14 cellular contexts compared by ENCODE assay signal in genomic region chr13:44302948-44303575, GRCh38.
DNase-seq lines count a peak whose midpoint lies in the region; ATAC-seq and TF ChIP-seq lines count a peak whose summit lies in the region.
"Had no signal": no experiment of that assay in that cellular context is flagged by ENCODE, and none has a peak within 500 bp of the region (broad histone marks: within the 10 kb centered on the region; RNA-seq: fewer than 3 reads in every experiment).

No MANE protein-coding gene starts in this region.

- H3K27me3 ChIP-seq in smooth muscle cell (ENCODE audit: low read depth) (no peaks in the 10 kb centered on the region), GM23248 (replicated peaks; ENCODE audit: insufficient read depth) (no peaks in the 10 kb centered on the region)

- H3F3A ChIP-seq in smooth muscle cell (ENCODE audit: low read depth), result peaks cover 18% of the 10 kb centered on the region
- peaks cover 4% of the 10 kb centered on the region; the same call in 1 of the 2 replicates for H3F3A ChIP-seq in GM23248 (ENCODE audit: insufficient read depth)

- H2AFZ ChIP-seq in smooth muscle cell (ENCODE audit: low read depth), result no peak overlapping the region
- no peak overlapping the region for H2AFZ ChIP-seq in GM23248

- in situ Hi-C loops in GM23248 (cut with MboI), result no loop called here

- H3K9me2 ChIP-seq in GM23248 (ENCODE audit: insufficient read depth), result no peaks in the 10 kb centered on the region

- H3K9ac ChIP-seq in smooth muscle cell (ENCODE audit: low read depth) (no peak overlapping the region), GM23248 (no peak overlapping the region)

- H3K27ac ChIP-seq in smooth muscle cell (ENCODE audit: low read depth), result peak overlapping the region; percentile 43
- no peak overlapping the region for H3K27ac ChIP-seq in GM23248

- DNase-seq in GM12865 (ENCODE audit: low read depth), result peak; percentile 15
- DNase-seq in fibroblast of the aortic adventitia (ENCODE audit: low read depth), result peak; percentile 90
- DNase-seq in smooth muscle cell (lab: John Stamatoyannopoulos, UW; ENCODE audit: unreplicated experiment), result peak; percentile 14
- DNase-seq in RKO (ENCODE audit: low spot score), result no peak
- no peak for DNase-seq in GM23248
- DNase-seq in EL, result no peak
- no peak for DNase-seq in DMS79 treated with DMSO at 0.1 percent for 48 hours (lab: John Stamatoyannopoulos, UW)
- DNase-seq: activated CD4-positive, alpha-beta T cell treated with anti-CD3 and anti-CD28 coated beads for 48 hours; activated naive CD8-positive, alpha-beta T cell treated with anti-CD3 and anti-CD28 coated beads, Interleukin-2, amount 50 U/mL, for 24 hours; activated T-cell treated with anti-CD3 and anti-CD28 coated beads, Interleukin-2, amount 50 U/mL, for 1 hour; natural killer cell; retina; stimulated activated CD4-positive, alpha-beta T cell treated with anti-CD3 and anti-CD28 coated beads, Interleukin-4, amount 100 ng/mL, for 1 hour had no signal

- H3K79me2 ChIP-seq in smooth muscle cell (ENCODE audit: low read depth) (no peaks in the 10 kb centered on the region), GM23248 (ENCODE audit: insufficient read depth) (no peaks in the 10 kb centered on the region)

- WGBS in smooth muscle cell (ENCODE audit: low lambda C conversion rate), result 18% methylated on average over 5 of the region's 5 CpGs
- WGBS in GM23248 (ENCODE audit: low coverage in 1 of 2, low lambda C conversion rate in 2 of 2, missing lambda C conversion rate in 2 of 2), 2 experiments, result 90 to 94% methylated on average over 5 of the region's 5 CpGs

- H3K9me3 ChIP-seq in smooth muscle cell (replicated peaks; ENCODE audit: low read depth) (no peaks in the 10 kb centered on the region), GM23248 (ENCODE audit: low read depth) (no peaks in the 10 kb centered on the region)

- peaks cover 26% of the 10 kb centered on the region for H3K4me1 ChIP-seq in smooth muscle cell (ENCODE audit: low read depth)
- H3K4me1 ChIP-seq in GM23248 (ENCODE audit: insufficient read depth), result peaks cover 19% of the 10 kb centered on the region

- H3K4me3 ChIP-seq in GM12865 (ENCODE audit: low read depth, low read length) (no peak overlapping the region), fibroblast of the aortic adventitia (ENCODE audit: low read depth, low read length) (no peak overlapping the region), smooth muscle cell (no peak overlapping the region), GM23248 (no peak overlapping the region)

- TF ChIP-seq CTCF in GM12865 (IDR thresholded peaks at IDR 0.05; ENCODE audit: insufficient read depth, low read depth, low read length, missing control alignments) (no peak), fibroblast of the aortic adventitia (IDR thresholded peaks at IDR 0.05; ENCODE audit: insufficient read depth, low read length) (no peak), smooth muscle cell (IDR thresholded peaks at IDR 0.05; ENCODE audit: borderline replicate concordance, insufficient read depth, poor library complexity, severe bottlenecking) (no peak)

- ATAC-seq in SK-N-SH treated with all-trans-retinoic acid at 6 μM for 48 hours, result peak; percentile 42
- ATAC-seq: activated naive CD8-positive, alpha-beta T cell treated with anti-CD3 and anti-CD28 coated beads, Interleukin-2, amount 50 U/mL, for 24 hours; natural killer cell had no signal

- no peaks in the 10 kb centered on the region for H4K20me1 ChIP-seq in smooth muscle cell (ENCODE audit: low read depth)
- H4K20me1 ChIP-seq in GM23248 (ENCODE audit: insufficient read depth), result no peaks in the 10 kb centered on the region

- H3K4me2 ChIP-seq in smooth muscle cell (peak overlapping the region; percentile 10), GM23248 (ENCODE audit: unreplicated experiment) (no peak overlapping the region)

- no peaks in the 10 kb centered on the region for H3K36me3 ChIP-seq in smooth muscle cell (ENCODE audit: low read depth)
- no peaks in the 10 kb centered on the region for H3K36me3 ChIP-seq in GM23248 (ENCODE audit: low read depth)

TF ChIP-seq in SK-N-SH treated with all-trans-retinoic acid at 6 μM for 48 hours, 23 proteins besides CTCF, POLR2A, EP300 and RAD21 (continues in another document):
- TF ChIP-seq ESRRG (CRISPR knock-in tag; IDR thresholded peaks at IDR 0.05), result no peak
- peak; percentile 27; the same call in 1 of the 2 replicates for TF ChIP-seq TCF4 (CRISPR knock-in tag; IDR thresholded peaks at IDR 0.05; ENCODE audit: borderline replicate concordance)
- peak; percentile 88 for TF ChIP-seq ISL1 (CRISPR knock-in tag; IDR thresholded peaks at IDR 0.05)
- TF ChIP-seq TSHZ2 (CRISPR knock-in tag; IDR thresholded peaks at IDR 0.05), result no peak
- peak; percentile 75; the same call in 1 of the 2 replicates for TF ChIP-seq PATZ1 (CRISPR knock-in tag; IDR thresholded peaks at IDR 0.05; ENCODE audit: borderline replicate concordance)
- no peak for TF ChIP-seq ZNF565 (CRISPR knock-in tag; conservative IDR thresholded peaks at IDR 0.05; ENCODE audit: low read depth)
- 0 out of 2 replicates have a peak, but pooled peaks have one; percentile 54 for TF ChIP-seq CSDC2 (CRISPR knock-in tag; IDR thresholded peaks at IDR 0.05)
- no peak for TF ChIP-seq ZNF70 (CRISPR knock-in tag; IDR thresholded peaks at IDR 0.05)
- TF ChIP-seq OSR1 (CRISPR knock-in tag; IDR thresholded peaks at IDR 0.05), result no peak
- TF ChIP-seq BACH2 (CRISPR knock-in tag; IDR thresholded peaks at IDR 0.05; ENCODE audit: borderline replicate concordance), result no peak
- TF ChIP-seq ZFP3 (CRISPR knock-in tag; IDR thresholded peaks at IDR 0.05), result no peak
- TF ChIP-seq ZFP30 (CRISPR knock-in tag; IDR thresholded peaks at IDR 0.05), result no peak
- TF ChIP-seq GLIS3 (CRISPR knock-in tag; IDR thresholded peaks at IDR 0.05), result no peak
- TF ChIP-seq TOX (CRISPR knock-in tag; IDR thresholded peaks at IDR 0.05; ENCODE audit: borderline replicate concordance), result peak; percentile 98
- TF ChIP-seq ZNF8 (CRISPR knock-in tag; IDR thresholded peaks at IDR 0.05), result no peak
- TF ChIP-seq RARB (CRISPR knock-in tag; IDR thresholded peaks at IDR 0.05), result peak; percentile 94
- TF ChIP-seq ARNTL (CRISPR knock-in tag; IDR thresholded peaks at IDR 0.05; ENCODE audit: borderline replicate concordance, low read depth), result no peak
- no peak for TF ChIP-seq PPARA (CRISPR knock-in tag; IDR thresholded peaks at IDR 0.05; ENCODE audit: borderline replicate concordance)
- TF ChIP-seq CREB5 (CRISPR knock-in tag; IDR thresholded peaks at IDR 0.05; ENCODE audit: low read depth), result no peak; the same call in 1 of the 2 replicates

Comparison
In these comparisons a context has a peak if more than half of its experiments do, and no peak if none do; other contexts are left out.
1. DNase-seq: peak in GM12865 (single experiment), fibroblast of the aortic adventitia (single experiment) and smooth muscle cell (single experiment); none in RKO (single experiment), GM23248 (single experiment), EL (single experiment) and DMS79 treated with DMSO at 0.1 percent for 48 hours (single experiment).